Comparison of ENCODE assay signal across 8 cellular contexts in genomic region chr4:159487284-159487747, GRCh38.
DNase-seq lines count a peak whose midpoint lies in the region; ATAC-seq and TF ChIP-seq lines count a peak whose summit lies in the region.

No MANE protein-coding gene starts in this region.

- H3K4me1 ChIP-seq in PC-3 (ENCODE audit: insufficient read depth, low read length), result peaks cover 5% of the 10 kb centered on the region; the same call in 1 of the 2 replicates

- BruUV-seq in PC-3 (replicated peaks; lab: Mats Ljungman, UMichigan), result no TSS peak

- in situ Hi-C loops in brain microvascular endothelial cell (cut with HindIII; ENCODE audit: low pct_ligation_motif_present, low sequenced_read_pairs), result no loop called here

- H3K27me3 ChIP-seq in PC-3 (ENCODE audit: low read length), result no peaks in the 10 kb centered on the region
- H3K27me3 ChIP-seq in brain microvascular endothelial cell (replicated peaks), result no peaks in the 10 kb centered on the region

- DNase-seq in activated CD8-positive, alpha-beta memory T cell treated with anti-CD3 and anti-CD28 coated beads, Interleukin-2, amount 50 U/mL, for 48 hours, result peak; percentile 54
- DNase-seq in activated CD8-positive, alpha-beta memory T cell treated with anti-CD3 and anti-CD28 coated beads for 24 hours, result no peak
- DNase-seq in HS-5 (ENCODE audit: low read depth), result peak; percentile 42
- peak; percentile 58 for DNase-seq in PC-3
- peak; percentile 77 for DNase-seq in brain microvascular endothelial cell
- peak; percentile 76 for DNase-seq in iPS-NIHi7 (ENCODE audit: extremely low spot score)
- DNase-seq in stimulated activated CD4-positive, alpha-beta T cell treated with anti-CD3 and anti-CD28 coated beads, Interleukin-2, amount 100 ng/mL, for 48 hours, result peak; percentile 4 to 7

- no peaks in the 10 kb centered on the region for H3K9me2 ChIP-seq in PC-3 (replicated peaks; ENCODE audit: low read length)

- no peaks in the 10 kb centered on the region for H3K79me2 ChIP-seq in PC-3 (ENCODE audit: low read length)

- TF ChIP-seq CTCF in PC-3 (conservative IDR thresholded peaks at IDR 0.05; ENCODE audit: low read depth, low read length) (peak; percentile 83), brain microvascular endothelial cell (IDR thresholded peaks at IDR 0.05; ENCODE audit: low read depth, low read length, missing control alignments) (peak; percentile 80)

- peak overlapping the region; percentile 70 for H3K4me2 ChIP-seq in PC-3 (ENCODE audit: low read length)

- no peak overlapping the region for H3K9ac ChIP-seq in PC-3 (ENCODE audit: low read length)

- H3F3A ChIP-seq in PC-3 (ENCODE audit: low read length, unreplicated experiment), result no peaks in the 10 kb centered on the region

- intact Hi-C loops in PC-3 (cut with micrococcal nuclease), result loop anchor here (2.0 to 10.0 kb wide), 4 partner anchors 120 to 1767 kb away; no protein-coding TSS in a partner anchor

- no peaks in the 10 kb centered on the region for H4K20me1 ChIP-seq in PC-3 (ENCODE audit: low read length)

- POLR2A ChIA-PET in PC-3 (lab: Charles Lee; ENCODE audit: unreplicated experiment), result no interaction called here

- peak overlapping the region; percentile 62; the same call in 1 of the 2 replicates for H2AFZ ChIP-seq in PC-3 (ENCODE audit: low read length)

- no peaks in the 10 kb centered on the region for H3K9me3 ChIP-seq in PC-3 (ENCODE audit: low read length)

- H3K4me3 ChIP-seq in PC-3 (ENCODE audit: low read length), result 0 out of 2 replicates have a peak overlapping the region, but pooled peaks have one; percentile 38
- H3K4me3 ChIP-seq in brain microvascular endothelial cell (ENCODE audit: low read depth, low read length), result no peak overlapping the region

- H3K36me3 ChIP-seq in PC-3 (ENCODE audit: low read depth, low read length), result no peaks in the 10 kb centered on the region
- H3K36me3 ChIP-seq in brain microvascular endothelial cell (replicated peaks), result no peaks in the 10 kb centered on the region

- H3K27ac ChIP-seq in PC-3 (ENCODE audit: low read length) (no peak overlapping the region), brain microvascular endothelial cell (no peak overlapping the region)

- CTCF ChIA-PET in PC-3 (lab: Charles Lee), result interaction anchor here (0.6 to 0.9 kb wide), 2 partner anchors 62 to 414 kb away, joined by 4 read pairs; no protein-coding TSS in a partner anchor

- ATAC-seq in GM21576 (IDR thresholded peaks at IDR 0.05; ENCODE audit: unreplicated experiment) (peak; percentile 95), PC-3 (peak; percentile 85)
